ENCODE assay signal across 2 cellular contexts in the genomic region with DNA sequence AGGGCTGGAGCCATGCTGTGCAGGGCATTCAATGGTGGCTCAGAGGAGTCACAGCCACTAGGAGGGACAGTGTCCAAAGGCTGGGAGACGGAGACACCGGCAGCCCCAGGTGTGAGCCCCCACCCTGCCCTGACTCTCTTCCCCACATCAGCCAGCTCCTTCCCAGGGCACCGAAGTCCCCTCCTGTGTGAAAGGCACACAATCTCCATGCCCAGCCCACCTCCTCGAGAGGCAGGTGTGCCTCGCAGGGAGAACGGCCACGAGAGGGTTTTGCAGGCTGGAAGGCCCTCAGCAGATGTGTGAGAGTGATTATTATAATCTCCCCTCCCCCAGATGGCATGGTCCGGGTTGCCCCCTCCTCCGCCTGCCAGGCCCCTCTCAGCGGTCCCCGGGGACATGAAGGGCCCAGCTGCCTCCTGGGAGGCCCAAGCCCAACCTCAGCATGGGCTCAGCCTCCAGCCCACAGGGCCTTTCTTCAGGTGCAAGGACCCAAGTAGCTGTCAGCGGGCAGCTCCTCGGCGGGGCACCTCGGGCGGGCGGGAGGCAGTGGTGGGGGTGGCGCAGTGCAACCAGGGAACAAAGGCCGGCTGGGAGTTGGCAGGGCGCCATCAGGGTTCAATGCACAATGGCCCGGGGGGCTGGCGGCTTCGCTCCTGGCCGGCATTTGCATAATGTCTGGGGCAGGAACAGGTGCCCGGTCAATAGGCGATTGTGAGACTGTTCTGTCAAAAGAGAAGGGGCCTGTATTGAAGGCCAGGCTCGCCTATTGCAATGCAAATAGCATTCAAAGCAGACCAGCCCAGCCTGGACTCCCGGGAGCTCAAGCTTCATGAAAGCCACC.
A peak's percentile ranks its signal among the peaks of the same experiment; 100 is the strongest.
TF ChIP-seq lines count a peak whose summit lies in the region.

No MANE protein-coding gene starts in this region.

TF ChIP-seq in GM23338, 12 proteins besides CTCF, POLR2A, EP300 and RAD21:
- TF ChIP-seq, protein P1, sequence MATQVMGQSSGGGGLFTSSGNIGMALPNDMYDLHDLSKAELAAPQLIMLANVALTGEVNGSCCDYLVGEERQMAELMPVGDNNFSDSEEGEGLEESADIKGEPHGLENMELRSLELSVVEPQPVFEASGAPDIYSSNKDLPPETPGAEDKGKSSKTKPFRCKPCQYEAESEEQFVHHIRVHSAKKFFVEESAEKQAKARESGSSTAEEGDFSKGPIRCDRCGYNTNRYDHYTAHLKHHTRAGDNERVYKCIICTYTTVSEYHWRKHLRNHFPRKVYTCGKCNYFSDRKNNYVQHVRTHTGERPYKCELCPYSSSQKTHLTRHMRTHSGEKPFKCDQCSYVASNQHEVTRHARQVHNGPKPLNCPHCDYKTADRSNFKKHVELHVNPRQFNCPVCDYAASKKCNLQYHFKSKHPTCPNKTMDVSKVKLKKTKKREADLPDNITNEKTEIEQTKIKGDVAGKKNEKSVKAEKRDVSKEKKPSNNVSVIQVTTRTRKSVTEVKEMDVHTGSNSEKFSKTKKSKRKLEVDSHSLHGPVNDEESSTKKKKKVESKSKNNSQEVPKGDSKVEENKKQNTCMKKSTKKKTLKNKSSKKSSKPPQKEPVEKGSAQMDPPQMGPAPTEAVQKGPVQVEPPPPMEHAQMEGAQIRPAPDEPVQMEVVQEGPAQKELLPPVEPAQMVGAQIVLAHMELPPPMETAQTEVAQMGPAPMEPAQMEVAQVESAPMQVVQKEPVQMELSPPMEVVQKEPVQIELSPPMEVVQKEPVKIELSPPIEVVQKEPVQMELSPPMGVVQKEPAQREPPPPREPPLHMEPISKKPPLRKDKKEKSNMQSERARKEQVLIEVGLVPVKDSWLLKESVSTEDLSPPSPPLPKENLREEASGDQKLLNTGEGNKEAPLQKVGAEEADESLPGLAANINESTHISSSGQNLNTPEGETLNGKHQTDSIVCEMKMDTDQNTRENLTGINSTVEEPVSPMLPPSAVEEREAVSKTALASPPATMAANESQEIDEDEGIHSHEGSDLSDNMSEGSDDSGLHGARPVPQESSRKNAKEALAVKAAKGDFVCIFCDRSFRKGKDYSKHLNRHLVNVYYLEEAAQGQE (IDR thresholded peaks at IDR 0.05; ENCODE audit: unreplicated experiment) = no peak
- no peak for TF ChIP-seq ZNF331 (CRISPR knock-in tag; IDR thresholded peaks at IDR 0.05; ENCODE audit: low read depth)
- no peak for TF ChIP-seq EZH2phosphoT487 (IDR thresholded peaks at IDR 0.05; ENCODE audit: unreplicated experiment)
- TF ChIP-seq JUNB (IDR thresholded peaks at IDR 0.05; ENCODE audit: unreplicated experiment) = no peak
- TF ChIP-seq EZH2 (IDR thresholded peaks at IDR 0.05; ENCODE audit: low read depth, unreplicated experiment) = no peak
- no peak for TF ChIP-seq NANOG (IDR thresholded peaks at IDR 0.05; ENCODE audit: borderline replicate concordance)
- TF ChIP-seq, protein P2, sequence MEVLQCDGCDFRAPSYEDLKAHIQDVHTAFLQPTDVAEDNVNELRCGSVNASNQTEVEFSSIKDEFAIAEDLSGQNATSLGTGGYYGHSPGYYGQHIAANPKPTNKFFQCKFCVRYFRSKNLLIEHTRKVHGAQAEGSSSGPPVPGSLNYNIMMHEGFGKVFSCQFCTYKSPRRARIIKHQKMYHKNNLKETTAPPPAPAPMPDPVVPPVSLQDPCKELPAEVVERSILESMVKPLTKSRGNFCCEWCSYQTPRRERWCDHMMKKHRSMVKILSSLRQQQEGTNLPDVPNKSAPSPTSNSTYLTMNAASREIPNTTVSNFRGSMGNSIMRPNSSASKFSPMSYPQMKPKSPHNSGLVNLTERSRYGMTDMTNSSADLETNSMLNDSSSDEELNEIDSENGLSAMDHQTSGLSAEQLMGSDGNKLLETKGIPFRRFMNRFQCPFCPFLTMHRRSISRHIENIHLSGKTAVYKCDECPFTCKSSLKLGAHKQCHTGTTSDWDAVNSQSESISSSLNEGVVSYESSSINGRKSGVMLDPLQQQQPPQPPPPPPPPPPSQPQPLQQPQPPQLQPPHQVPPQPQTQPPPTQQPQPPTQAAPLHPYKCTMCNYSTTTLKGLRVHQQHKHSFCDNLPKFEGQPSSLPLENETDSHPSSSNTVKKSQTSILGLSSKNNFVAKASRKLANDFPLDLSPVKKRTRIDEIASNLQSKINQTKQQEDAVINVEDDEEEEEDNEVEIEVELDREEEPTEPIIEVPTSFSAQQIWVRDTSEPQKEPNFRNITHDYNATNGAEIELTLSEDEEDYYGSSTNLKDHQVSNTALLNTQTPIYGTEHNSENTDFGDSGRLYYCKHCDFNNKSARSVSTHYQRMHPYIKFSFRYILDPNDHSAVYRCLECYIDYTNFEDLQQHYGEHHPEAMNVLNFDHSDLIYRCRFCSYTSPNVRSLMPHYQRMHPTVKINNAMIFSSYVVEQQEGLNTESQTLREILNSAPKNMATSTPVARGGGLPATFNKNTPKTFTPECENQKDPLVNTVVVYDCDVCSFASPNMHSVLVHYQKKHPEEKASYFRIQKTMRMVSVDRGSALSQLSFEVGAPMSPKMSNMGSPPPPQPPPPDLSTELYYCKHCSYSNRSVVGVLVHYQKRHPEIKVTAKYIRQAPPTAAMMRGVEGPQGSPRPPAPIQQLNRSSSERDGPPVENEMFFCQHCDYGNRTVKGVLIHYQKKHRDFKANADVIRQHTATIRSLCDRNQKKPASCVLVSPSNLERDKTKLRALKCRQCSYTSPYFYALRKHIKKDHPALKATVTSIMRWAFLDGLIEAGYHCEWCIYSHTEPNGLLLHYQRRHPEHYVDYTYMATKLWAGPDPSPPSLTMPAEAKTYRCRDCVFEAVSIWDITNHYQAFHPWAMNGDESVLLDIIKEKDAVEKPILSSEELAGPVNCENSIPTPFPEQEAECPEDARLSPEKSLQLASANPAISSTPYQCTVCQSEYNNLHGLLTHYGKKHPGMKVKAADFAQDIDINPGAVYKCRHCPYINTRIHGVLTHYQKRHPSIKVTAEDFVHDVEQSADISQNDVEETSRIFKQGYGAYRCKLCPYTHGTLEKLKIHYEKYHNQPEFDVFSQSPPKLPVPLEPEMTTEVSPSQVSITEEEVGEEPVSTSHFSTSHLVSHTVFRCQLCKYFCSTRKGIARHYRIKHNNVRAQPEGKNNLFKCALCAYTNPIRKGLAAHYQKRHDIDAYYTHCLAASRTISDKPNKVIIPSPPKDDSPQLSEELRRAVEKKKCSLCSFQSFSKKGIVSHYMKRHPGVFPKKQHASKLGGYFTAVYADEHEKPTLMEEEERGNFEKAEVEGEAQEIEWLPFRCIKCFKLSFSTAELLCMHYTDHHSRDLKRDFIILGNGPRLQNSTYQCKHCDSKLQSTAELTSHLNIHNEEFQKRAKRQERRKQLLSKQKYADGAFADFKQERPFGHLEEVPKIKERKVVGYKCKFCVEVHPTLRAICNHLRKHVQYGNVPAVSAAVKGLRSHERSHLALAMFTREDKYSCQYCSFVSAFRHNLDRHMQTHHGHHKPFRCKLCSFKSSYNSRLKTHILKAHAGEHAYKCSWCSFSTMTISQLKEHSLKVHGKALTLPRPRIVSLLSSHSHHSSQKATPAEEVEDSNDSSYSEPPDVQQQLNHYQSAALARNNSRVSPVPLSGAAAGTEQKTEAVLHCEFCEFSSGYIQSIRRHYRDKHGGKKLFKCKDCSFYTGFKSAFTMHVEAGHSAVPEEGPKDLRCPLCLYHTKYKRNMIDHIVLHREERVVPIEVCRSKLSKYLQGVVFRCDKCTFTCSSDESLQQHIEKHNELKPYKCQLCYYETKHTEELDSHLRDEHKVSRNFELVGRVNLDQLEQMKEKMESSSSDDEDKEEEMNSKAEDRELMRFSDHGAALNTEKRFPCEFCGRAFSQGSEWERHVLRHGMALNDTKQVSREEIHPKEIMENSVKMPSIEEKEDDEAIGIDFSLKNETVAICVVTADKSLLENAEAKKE (CRISPR knock-in tag; IDR thresholded peaks at IDR 0.05) = 0 out of 2 replicates have a peak, but pooled peaks have one; percentile 16
- TF ChIP-seq STAT1 (IDR thresholded peaks at IDR 0.05; ENCODE audit: unreplicated experiment) = no peak

TF ChIP-seq in H1, 55 proteins besides CTCF, POLR2A, EP300 and RAD21 (continued from another document):
- TF ChIP-seq RBBP5 (IDR thresholded peaks at IDR 0.05; ENCODE audit: borderline replicate concordance, low read depth, low read length) (no peak), RNF2 (IDR thresholded peaks at IDR 0.05; ENCODE audit: borderline replicate concordance, low read depth, low read length, missing control alignments, poor library complexity, severe bottlenecking) (no peak), TBP (IDR thresholded peaks at IDR 0.05; ENCODE audit: low read depth, low read length) (0 out of 2 replicates have a peak, but pooled peaks have one; percentile 16), CEBPB (IDR thresholded peaks at IDR 0.05; ENCODE audit: low read depth, low read length) (0 out of 2 replicates have a peak, but pooled peaks have one; percentile 13), TCF12 (IDR thresholded peaks at IDR 0.05; ENCODE audit: low read depth, low read length) (peak; percentile 69; the same call in 1 of the 2 replicates), SIRT6 (IDR thresholded peaks at IDR 0.05; ENCODE audit: low read length) (no peak), SIN3A (conservative IDR thresholded peaks at IDR 0.05 in 1 of 2, IDR thresholded peaks at IDR 0.05 in 1 of 2; ENCODE audit: low read depth in 1 of 2, low read length in 2 of 2) (peak; percentile 70 to 81; a peak in 1 of 4 replicates)
- TF ChIP-seq, protein P3, sequence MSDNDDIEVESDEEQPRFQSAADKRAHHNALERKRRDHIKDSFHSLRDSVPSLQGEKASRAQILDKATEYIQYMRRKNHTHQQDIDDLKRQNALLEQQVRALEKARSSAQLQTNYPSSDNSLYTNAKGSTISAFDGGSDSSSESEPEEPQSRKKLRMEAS (IDR thresholded peaks at IDR 0.05) = peak; percentile 21; the same call in 1 of the 2 replicates
- TF ChIP-seq, protein P4, sequence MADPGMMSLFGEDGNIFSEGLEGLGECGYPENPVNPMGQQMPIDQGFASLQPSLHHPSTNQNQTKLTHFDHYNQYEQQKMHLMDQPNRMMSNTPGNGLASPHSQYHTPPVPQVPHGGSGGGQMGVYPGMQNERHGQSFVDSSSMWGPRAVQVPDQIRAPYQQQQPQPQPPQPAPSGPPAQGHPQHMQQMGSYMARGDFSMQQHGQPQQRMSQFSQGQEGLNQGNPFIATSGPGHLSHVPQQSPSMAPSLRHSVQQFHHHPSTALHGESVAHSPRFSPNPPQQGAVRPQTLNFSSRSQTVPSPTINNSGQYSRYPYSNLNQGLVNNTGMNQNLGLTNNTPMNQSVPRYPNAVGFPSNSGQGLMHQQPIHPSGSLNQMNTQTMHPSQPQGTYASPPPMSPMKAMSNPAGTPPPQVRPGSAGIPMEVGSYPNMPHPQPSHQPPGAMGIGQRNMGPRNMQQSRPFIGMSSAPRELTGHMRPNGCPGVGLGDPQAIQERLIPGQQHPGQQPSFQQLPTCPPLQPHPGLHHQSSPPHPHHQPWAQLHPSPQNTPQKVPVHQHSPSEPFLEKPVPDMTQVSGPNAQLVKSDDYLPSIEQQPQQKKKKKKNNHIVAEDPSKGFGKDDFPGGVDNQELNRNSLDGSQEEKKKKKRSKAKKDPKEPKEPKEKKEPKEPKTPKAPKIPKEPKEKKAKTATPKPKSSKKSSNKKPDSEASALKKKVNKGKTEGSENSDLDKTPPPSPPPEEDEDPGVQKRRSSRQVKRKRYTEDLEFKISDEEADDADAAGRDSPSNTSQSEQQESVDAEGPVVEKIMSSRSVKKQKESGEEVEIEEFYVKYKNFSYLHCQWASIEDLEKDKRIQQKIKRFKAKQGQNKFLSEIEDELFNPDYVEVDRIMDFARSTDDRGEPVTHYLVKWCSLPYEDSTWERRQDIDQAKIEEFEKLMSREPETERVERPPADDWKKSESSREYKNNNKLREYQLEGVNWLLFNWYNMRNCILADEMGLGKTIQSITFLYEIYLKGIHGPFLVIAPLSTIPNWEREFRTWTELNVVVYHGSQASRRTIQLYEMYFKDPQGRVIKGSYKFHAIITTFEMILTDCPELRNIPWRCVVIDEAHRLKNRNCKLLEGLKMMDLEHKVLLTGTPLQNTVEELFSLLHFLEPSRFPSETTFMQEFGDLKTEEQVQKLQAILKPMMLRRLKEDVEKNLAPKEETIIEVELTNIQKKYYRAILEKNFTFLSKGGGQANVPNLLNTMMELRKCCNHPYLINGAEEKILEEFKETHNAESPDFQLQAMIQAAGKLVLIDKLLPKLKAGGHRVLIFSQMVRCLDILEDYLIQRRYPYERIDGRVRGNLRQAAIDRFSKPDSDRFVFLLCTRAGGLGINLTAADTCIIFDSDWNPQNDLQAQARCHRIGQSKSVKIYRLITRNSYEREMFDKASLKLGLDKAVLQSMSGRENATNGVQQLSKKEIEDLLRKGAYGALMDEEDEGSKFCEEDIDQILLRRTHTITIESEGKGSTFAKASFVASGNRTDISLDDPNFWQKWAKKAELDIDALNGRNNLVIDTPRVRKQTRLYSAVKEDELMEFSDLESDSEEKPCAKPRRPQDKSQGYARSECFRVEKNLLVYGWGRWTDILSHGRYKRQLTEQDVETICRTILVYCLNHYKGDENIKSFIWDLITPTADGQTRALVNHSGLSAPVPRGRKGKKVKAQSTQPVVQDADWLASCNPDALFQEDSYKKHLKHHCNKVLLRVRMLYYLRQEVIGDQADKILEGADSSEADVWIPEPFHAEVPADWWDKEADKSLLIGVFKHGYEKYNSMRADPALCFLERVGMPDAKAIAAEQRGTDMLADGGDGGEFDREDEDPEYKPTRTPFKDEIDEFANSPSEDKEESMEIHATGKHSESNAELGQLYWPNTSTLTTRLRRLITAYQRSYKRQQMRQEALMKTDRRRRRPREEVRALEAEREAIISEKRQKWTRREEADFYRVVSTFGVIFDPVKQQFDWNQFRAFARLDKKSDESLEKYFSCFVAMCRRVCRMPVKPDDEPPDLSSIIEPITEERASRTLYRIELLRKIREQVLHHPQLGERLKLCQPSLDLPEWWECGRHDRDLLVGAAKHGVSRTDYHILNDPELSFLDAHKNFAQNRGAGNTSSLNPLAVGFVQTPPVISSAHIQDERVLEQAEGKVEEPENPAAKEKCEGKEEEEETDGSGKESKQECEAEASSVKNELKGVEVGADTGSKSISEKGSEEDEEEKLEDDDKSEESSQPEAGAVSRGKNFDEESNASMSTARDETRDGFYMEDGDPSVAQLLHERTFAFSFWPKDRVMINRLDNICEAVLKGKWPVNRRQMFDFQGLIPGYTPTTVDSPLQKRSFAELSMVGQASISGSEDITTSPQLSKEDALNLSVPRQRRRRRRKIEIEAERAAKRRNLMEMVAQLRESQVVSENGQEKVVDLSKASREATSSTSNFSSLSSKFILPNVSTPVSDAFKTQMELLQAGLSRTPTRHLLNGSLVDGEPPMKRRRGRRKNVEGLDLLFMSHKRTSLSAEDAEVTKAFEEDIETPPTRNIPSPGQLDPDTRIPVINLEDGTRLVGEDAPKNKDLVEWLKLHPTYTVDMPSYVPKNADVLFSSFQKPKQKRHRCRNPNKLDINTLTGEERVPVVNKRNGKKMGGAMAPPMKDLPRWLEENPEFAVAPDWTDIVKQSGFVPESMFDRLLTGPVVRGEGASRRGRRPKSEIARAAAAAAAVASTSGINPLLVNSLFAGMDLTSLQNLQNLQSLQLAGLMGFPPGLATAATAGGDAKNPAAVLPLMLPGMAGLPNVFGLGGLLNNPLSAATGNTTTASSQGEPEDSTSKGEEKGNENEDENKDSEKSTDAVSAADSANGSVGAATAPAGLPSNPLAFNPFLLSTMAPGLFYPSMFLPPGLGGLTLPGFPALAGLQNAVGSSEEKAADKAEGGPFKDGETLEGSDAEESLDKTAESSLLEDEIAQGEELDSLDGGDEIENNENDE (IDR thresholded peaks at IDR 0.05; ENCODE audit: insufficient replicate concordance, low read length) = no peak
